19 cellular contexts compared by ENCODE assay signal in genomic region chr5:6899215-6899614, GRCh38.
DNase-seq lines count a peak whose midpoint lies in the region; ATAC-seq and TF ChIP-seq lines count a peak whose summit lies in the region.
"Had no signal": no experiment of that assay in that cellular context is flagged by ENCODE, and none has a peak within 500 bp of the region (broad histone marks: within the 10 kb centered on the region; RNA-seq: fewer than 3 reads in every experiment).

No MANE protein-coding gene starts in this region.

- H3K4me1 ChIP-seq in stomach (peaks cover 0 to 20% (median 15%) of the 10 kb centered on the region in 4 donors), thyroid gland (no peaks in the 10 kb centered on the region)
- H3K4me1 ChIP-seq: tibial artery had no signal

- 19 to 49% (median 39%) methylated on average over 9 of the region's 9 CpGs for WGBS in stomach, 5 donors
- 30 to 35% methylated on average over 9 of the region's 9 CpGs for WGBS in thyroid gland, 2 donors

- H3K36me3 ChIP-seq in stomach (no peaks in the 10 kb centered on the region), thyroid gland (no peaks in the 10 kb centered on the region)
- H3K36me3 ChIP-seq: tibial artery had no signal

- TF ChIP-seq CTCF in stomach (IDR thresholded peaks at IDR 0.05): no peak
- TF ChIP-seq CTCF in thyroid gland (IDR thresholded peaks at IDR 0.05): no peak

- peaks cover 0 to 5% (median 0%) of the 10 kb centered on the region in 4 donors for H3K9me3 ChIP-seq in stomach
- no peaks in the 10 kb centered on the region for H3K9me3 ChIP-seq in thyroid gland
- H3K9me3 ChIP-seq: tibial artery had no signal

- DNase-seq in NCI-H748 (lab: John Stamatoyannopoulos, UW; ENCODE audit: unreplicated experiment) (peak; percentile 43), NCI-H748 treated with DMSO at 0.1 percent for 48 hours (lab: John Stamatoyannopoulos, UW) (no peak), NCI-H2029 (lab: John Stamatoyannopoulos, UW) (peak; percentile 68), foreskin melanocyte (peak; percentile 37), stomach (peak; percentile 88), NCI-H226 (no peak), thyroid gland (no peak)
- DNase-seq: activated CD4-positive, alpha-beta memory T cell treated with anti-CD3 and anti-CD28 coated beads for 36 hours; activated naive CD8-positive, alpha-beta T cell treated with anti-CD3 and anti-CD28 coated beads, Interleukin-2, amount 10 ng/mL, durations not matched to agents 7 days and 5 days; activated T-cell treated with anti-CD3 and anti-CD28 coated beads, Interleukin-2, amount 50 U/mL, for 72 hours; CD4-positive, alpha-beta T cell; GDM1; hypothalamus; Kasumi-1; kidney glomerular epithelial cell; NCI-H524; tibial artery had no signal

- H3K27me3 ChIP-seq in stomach: no peaks in the 10 kb centered on the region
- H3K27me3 ChIP-seq in thyroid gland: no peaks in the 10 kb centered on the region
- H3K27me3 ChIP-seq: tibial artery had no signal

- H3K27ac ChIP-seq in stomach: peak overlapping the region; percentile 6 to 74 (median 46)
- no peak overlapping the region for H3K27ac ChIP-seq in thyroid gland
- H3K27ac ChIP-seq: tibial artery had no signal

- no peak for TF ChIP-seq EP300 in stomach (IDR thresholded peaks at IDR 0.05)

- ATAC-seq in HG03378 (IDR thresholded peaks at IDR 0.05; ENCODE audit: unreplicated experiment): no peak
- ATAC-seq: activated T-cell treated with anti-CD3 and anti-CD28 coated beads, Interleukin-2, amount 50 U/mL, for 72 hours had no signal

- intact Hi-C loops in stomach (cut with DNase I; ENCODE audit: low total_unique reads) (no loop called here), thyroid gland (cut with DNase I) (no loop called here)

- H3K4me3 ChIP-seq in stomach: no peak overlapping the region
- H3K4me3 ChIP-seq in thyroid gland (replicated peaks in 1 of 3): no peak overlapping the region
- H3K4me3 ChIP-seq: smooth muscle cell, tibial artery had no signal

- TF ChIP-seq POLR2A in stomach (IDR thresholded peaks at IDR 0.05) (no peak), thyroid gland (IDR thresholded peaks at IDR 0.05) (no peak)

Comparison
In these comparisons a context has a peak if more than half of its experiments do, and no peak if none do; other contexts are left out.
1. DNase-seq: peak in NCI-H748 (single experiment), NCI-H2029 (single experiment), foreskin melanocyte (single experiment) and stomach (single experiment); none in NCI-H748 treated with DMSO at 0.1 percent for 48 hours (single experiment), NCI-H226 (single experiment) and thyroid gland (0 of 2).
2. H3K27ac ChIP-seq: peak in stomach (5 of 5); none in thyroid gland (0 of 3).